14 cellular contexts compared by ENCODE assay signal in the genomic region with DNA sequence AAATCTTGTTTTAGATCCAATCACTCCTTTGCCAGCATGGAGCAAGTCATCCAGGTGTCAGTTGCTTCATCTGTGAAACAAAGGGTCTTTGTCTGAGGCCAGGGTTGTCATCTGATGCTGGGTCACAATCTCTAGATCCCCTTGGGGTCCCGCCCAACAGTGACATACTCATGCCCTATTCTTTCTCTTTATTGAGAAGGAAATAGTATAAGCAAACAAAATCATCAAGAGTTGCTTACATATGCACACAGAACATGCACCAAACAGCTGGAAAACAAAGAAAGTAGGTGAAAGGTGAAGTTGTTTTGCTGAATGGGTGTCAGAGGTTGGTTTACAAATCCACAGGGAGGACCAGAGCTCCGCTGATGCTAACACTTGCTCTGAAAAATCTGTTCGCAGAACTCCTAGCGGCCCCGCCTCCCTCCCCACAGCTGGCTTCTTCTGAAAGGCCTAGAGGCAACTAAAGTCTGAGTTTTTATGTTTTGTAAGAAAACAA.
DNase-seq lines count a peak whose midpoint lies in the region; ATAC-seq and TF ChIP-seq lines count a peak whose summit lies in the region.
"Had no signal": no experiment of that assay in that cellular context is flagged by ENCODE, and none has a peak within 500 bp of the region (broad histone marks: within the 10 kb centered on the region; RNA-seq: fewer than 3 reads in every experiment).

No MANE protein-coding gene starts in this region.

- no peaks in the 10 kb centered on the region for H3K9me3 ChIP-seq in NT2/D1 (ENCODE audit: insufficient read depth, low read length)
- H3K9me3 ChIP-seq in ovary = no peaks in the 10 kb centered on the region
- no peaks in the 10 kb centered on the region for H3K9me3 ChIP-seq in esophagus muscularis mucosa

- no peaks in the 10 kb centered on the region for H3K36me3 Mint-ChIP-seq in glutamatergic neuron (ENCODE audit: unreplicated experiment)
- no peaks in the 10 kb centered on the region for H3K36me3 Mint-ChIP-seq in activated T-cell treated with anti-CD3 and anti-CD28 coated beads, Interleukin-2, amount 50 U/mL, for 4 hours (ENCODE audit: insufficient read depth)
- H3K36me3 Mint-ChIP-seq: CD8-positive, alpha-beta memory T cell; stimulated activated naive B cell treated with anti-CD40 and anti-IgM and Interleukin-4, amounts not matched to agents 10 μg/mL and 1 μg/mL and 100 μg/mL, for 72 hours had no signal

- no peak overlapping the region for H3K9ac ChIP-seq in NT2/D1 (ENCODE audit: insufficient read length, low read depth)

- TF ChIP-seq POLR2A in ovary (IDR thresholded peaks at IDR 0.05) (no peak), esophagus muscularis mucosa (IDR thresholded peaks at IDR 0.05; ENCODE audit: low read depth) (no peak), GM18505 (IDR thresholded peaks at IDR 0.05; ENCODE audit: borderline replicate concordance, extremely low read depth, insufficient read depth, insufficient read length) (no peak)

- H3K4me3 ChIP-seq in H7 (ENCODE audit: insufficient read depth, low read depth, low read length) (no peak overlapping the region), NT2/D1 (ENCODE audit: insufficient read length, low read depth) (no peak overlapping the region), ovary (no peak overlapping the region), esophagus muscularis mucosa (no peak overlapping the region)

- no peak for ATAC-seq in activated T-cell treated with anti-CD3 and anti-CD28 coated beads, Interleukin-2, amount 50 U/mL, for 4 hours
- ATAC-seq in GM18505 (IDR thresholded peaks at IDR 0.05; ENCODE audit: unreplicated experiment) = no peak
- ATAC-seq: stimulated activated naive B cell treated with anti-CD40 and anti-IgM and Interleukin-4, amounts not matched to agents 10 μg/mL and 1 μg/mL and 100 μg/mL, for 72 hours had no signal

- peak overlapping the region; percentile 86 for H3K27ac Mint-ChIP-seq in glutamatergic neuron (ENCODE audit: unreplicated experiment)
- H3K27ac Mint-ChIP-seq: CD8-positive, alpha-beta memory T cell; stimulated activated naive B cell treated with anti-CD40 and anti-IgM and Interleukin-4, amounts not matched to agents 10 μg/mL and 1 μg/mL and 100 μg/mL, for 72 hours had no signal

- H3K36me3 ChIP-seq in H7 (replicated peaks; ENCODE audit: control insufficient read depth, insufficient read depth, low read length) = no peaks in the 10 kb centered on the region
- no peaks in the 10 kb centered on the region for H3K36me3 ChIP-seq in NT2/D1 (ENCODE audit: insufficient read depth, insufficient read length, low read length)
- H3K36me3 ChIP-seq in ovary = no peaks in the 10 kb centered on the region
- H3K36me3 ChIP-seq in esophagus muscularis mucosa = no peaks in the 10 kb centered on the region

- H3K4me3 Mint-ChIP-seq in glutamatergic neuron (ENCODE audit: unreplicated experiment) = peak overlapping the region; percentile 64
- no peak overlapping the region for H3K4me3 Mint-ChIP-seq in activated T-cell treated with anti-CD3 and anti-CD28 coated beads, Interleukin-2, amount 50 U/mL, for 4 hours
- H3K4me3 Mint-ChIP-seq: CD8-positive, alpha-beta memory T cell; central memory CD8-positive, alpha-beta T cell; stimulated activated naive B cell treated with anti-CD40 and anti-IgM and Interleukin-4, amounts not matched to agents 10 μg/mL and 1 μg/mL and 100 μg/mL, for 72 hours had no signal

- H3K9me3 Mint-ChIP-seq in glutamatergic neuron (ENCODE audit: unreplicated experiment) = peaks cover 6% of the 10 kb centered on the region
- H3K9me3 Mint-ChIP-seq in activated T-cell treated with anti-CD3 and anti-CD28 coated beads, Interleukin-2, amount 50 U/mL, for 4 hours = no peaks in the 10 kb centered on the region
- H3K9me3 Mint-ChIP-seq: CD8-positive, alpha-beta memory T cell; central memory CD8-positive, alpha-beta T cell; stimulated activated naive B cell treated with anti-CD40 and anti-IgM and Interleukin-4, amounts not matched to agents 10 μg/mL and 1 μg/mL and 100 μg/mL, for 72 hours had no signal

- H3K4me1 ChIP-seq in NT2/D1 (ENCODE audit: insufficient read depth, insufficient read length) (peaks cover 4% of the 10 kb centered on the region), ovary (ENCODE audit: insufficient read depth) (peaks cover 4% of the 10 kb centered on the region), esophagus muscularis mucosa (peaks cover 3 to 20% (median 6%) of the 10 kb centered on the region in 4 donors)

- peak; percentile 60 for DNase-seq in H7
- peak; percentile 48 for DNase-seq in NT2/D1 (ENCODE audit: low read depth, low spot score)
- peak; percentile 39 for DNase-seq in glutamatergic neuron
- DNase-seq in ovary = peak; percentile 41 to 72 (median 57)
- no peak for DNase-seq in esophagus muscularis mucosa (ENCODE audit: extremely low spot score)
- DNase-seq in GM03348 (ENCODE audit: low spot score) = no peak
- no peak for DNase-seq in activated T-cell treated with anti-CD3 and anti-CD28 coated beads, Interleukin-2, amount 50 U/mL, for 4 hours
- DNase-seq: CD8-positive, alpha-beta memory T cell; NCI-H187; stimulated activated CD4-positive, alpha-beta T cell treated with anti-CD3 and anti-CD28 coated beads, Interleukin-15, amount 100 ng/mL, for 24 hours; stimulated activated naive B cell treated with anti-CD40 and anti-IgM and Interleukin-4, amounts not matched to agents 10 μg/mL and 1 μg/mL and 100 μg/mL, for 72 hours had no signal

- WGBS in ovary, 3 donors = 15 to 41% (median 27%) methylated on average over 5 of the region's 5 CpGs
- WGBS in esophagus muscularis mucosa = 89% methylated on average over 4 of the region's 5 CpGs

- intact Hi-C loops in ovary (cut with DNase I) = no loop called here
- intact Hi-C loops in esophagus muscularis mucosa (cut with DNase I) = no loop called here

- no peak for TF ChIP-seq EP300 in ovary (IDR thresholded peaks at IDR 0.05)
- no peak for TF ChIP-seq EP300 in esophagus muscularis mucosa (IDR thresholded peaks at IDR 0.05)

- no peak for TF ChIP-seq CTCF in glutamatergic neuron (IDR thresholded peaks at IDR 0.05; ENCODE audit: partially characterized antibody, unreplicated experiment)
- TF ChIP-seq CTCF in ovary (IDR thresholded peaks at IDR 0.05) = no peak
- TF ChIP-seq CTCF in esophagus muscularis mucosa (IDR thresholded peaks at IDR 0.05) = no peak

- peaks cover 29% of the 10 kb centered on the region for H3K4me1 Mint-ChIP-seq in glutamatergic neuron (ENCODE audit: low read depth, unreplicated experiment)
- H3K4me1 Mint-ChIP-seq in activated T-cell treated with anti-CD3 and anti-CD28 coated beads, Interleukin-2, amount 50 U/mL, for 4 hours (ENCODE audit: low read depth) = peaks cover 12% of the 10 kb centered on the region

- H3K27me3 Mint-ChIP-seq in glutamatergic neuron (ENCODE audit: unreplicated experiment) = peaks cover 2% of the 10 kb centered on the region
- H3K27me3 Mint-ChIP-seq in activated T-cell treated with anti-CD3 and anti-CD28 coated beads, Interleukin-2, amount 50 U/mL, for 4 hours (ENCODE audit: low read depth) = no peaks in the 10 kb centered on the region

- no peak overlapping the region for H3K27ac ChIP-seq in ovary
- no peak overlapping the region for H3K27ac ChIP-seq in esophagus muscularis mucosa (replicated peaks in 1 of 4)
- H3K27ac ChIP-seq: VCaP had no signal

- H3K27me3 ChIP-seq in H7 (ENCODE audit: control insufficient read depth, insufficient read depth, low read length) (no peaks in the 10 kb centered on the region), NT2/D1 (ENCODE audit: insufficient read depth, insufficient read length) (no peaks in the 10 kb centered on the region), ovary (no peaks in the 10 kb centered on the region), esophagus muscularis mucosa (no peaks in the 10 kb centered on the region)

Comparison
In these comparisons a context has a peak if more than half of its experiments do, and no peak if none do; other contexts are left out.
1. DNase-seq: peak in H7 (single experiment), NT2/D1 (single experiment), glutamatergic neuron (single experiment) and ovary (5 of 5); none in esophagus muscularis mucosa (single experiment), GM03348 (single experiment) and activated T-cell treated with anti-CD3 and anti-CD28 coated beads, Interleukin-2, amount 50 U/mL, for 4 hours (single experiment).